Comparison of ENCODE assay signal across 8 cellular contexts in genomic region chr6:152094992-152095592, GRCh38.
A peak's percentile ranks its signal among the peaks of the same experiment; 100 is the strongest.
DNase-seq lines count a peak whose midpoint lies in the region; ATAC-seq, FAIRE-seq and TF ChIP-seq lines count a peak whose summit lies in the region.

No MANE protein-coding gene starts in this region.

- no peak overlapping the region for H2AFZ ChIP-seq in HepG2 (ENCODE audit: low read length)

- CTCF ChIA-PET in HepG2 (lab: Yijun Ruan, JAX; ENCODE audit: low intra/inter-chr PET ratio, low total read pairs): no interaction called here

- peak; percentile 7 for DNase-seq in COLO668 (lab: John Stamatoyannopoulos, UW; ENCODE audit: unreplicated experiment)
- DNase-seq in MG63: peak; percentile 91
- peak in 1 of 2 donors; percentile 79 for DNase-seq in breast epithelium (ENCODE audit: low spot score in 2 of 2)
- DNase-seq in HepG2 (ENCODE audit: low spot score): peak; percentile 45
- no peak for DNase-seq in progenitor cell of endocrine pancreas (ENCODE audit: low spot score, unreplicated experiment)

- in situ Hi-C loops in HepG2 (cut with HindIII; ENCODE audit: extremely low pct_ligation_motif_present, low pct_unique_long_range_greater_than_20kb): no loop called here

- no peak for FAIRE-seq in HepG2 (lab: Jason Lieb, UNC)

- H3K27ac ChIP-seq in breast epithelium: peak overlapping the region; percentile 88 to 89
- no peak overlapping the region for H3K27ac ChIP-seq in HepG2 (ENCODE audit: extremely low read length, insufficient read depth, low read length)

- H3K9me3 ChIP-seq in MG63: peaks cover 16% of the 10 kb centered on the region
- no peaks in the 10 kb centered on the region for H3K9me3 ChIP-seq in breast epithelium
- no peaks in the 10 kb centered on the region for H3K9me3 ChIP-seq in HepG2 (ENCODE audit: low read length)

- POLR2A ChIA-PET in HepG2 (lab: Yijun Ruan, JAX): no interaction called here

- H3K4me2 ChIP-seq in HepG2 (ENCODE audit: low read depth, low read length): no peak overlapping the region

- H3K36me3 ChIP-seq in MG63 (no peaks in the 10 kb centered on the region), breast epithelium (no peaks in the 10 kb centered on the region), HepG2 (replicated peaks in 1 of 2; ENCODE audit: control insufficient read depth in 1 of 2, insufficient read depth in 2 of 2, low read length in 2 of 2) (no peaks in the 10 kb centered on the region)

- no peaks in the 10 kb centered on the region for H3K4me1 Mint-ChIP-seq in progenitor cell of endocrine pancreas (ENCODE audit: low read depth)

- no peak overlapping the region for H3K9ac ChIP-seq in HepG2 (ENCODE audit: insufficient read depth, low read depth, low read length)

- no peaks in the 10 kb centered on the region for H4K20me1 ChIP-seq in HepG2 (ENCODE audit: insufficient read depth, low read length)

- peak; percentile 67 for ATAC-seq in HepG2
- no peak for ATAC-seq in HG03097 (IDR thresholded peaks at IDR 0.05; ENCODE audit: low FRiP score, unreplicated experiment)
- no peak for ATAC-seq in GM18867 (IDR thresholded peaks at IDR 0.05; ENCODE audit: unreplicated experiment)
- no peak for ATAC-seq in HG03045 (IDR thresholded peaks at IDR 0.05; ENCODE audit: unreplicated experiment)

- TF ChIP-seq EP300 in HepG2 (IDR thresholded peaks at IDR 0.05; ENCODE audit: low read depth in 2 of 2, low read length in 2 of 2) (no peak), HepG2 (CRISPR knock-in tag; IDR thresholded peaks at IDR 0.05; ENCODE audit: borderline replicate concordance) (no peak)

- 29% methylated on average over 3 of the region's 3 CpGs for WGBS in HepG2 (ENCODE audit: low lambda C conversion rate)

- no peaks in the 10 kb centered on the region for H3K36me3 Mint-ChIP-seq in progenitor cell of endocrine pancreas (ENCODE audit: insufficient read depth)

- TF ChIP-seq POLR2A in breast epithelium (IDR thresholded peaks at IDR 0.05) (no peak), HepG2 (IDR thresholded peaks at IDR 0.05; ENCODE audit: insufficient read depth in 1 of 2, low read depth in 2 of 2, low read length in 2 of 2) (no peak)

- H3K4me1 ChIP-seq in breast epithelium: peaks cover 0 to 16% of the 10 kb centered on the region in 2 donors
- no peaks in the 10 kb centered on the region for H3K4me1 ChIP-seq in HepG2 (ENCODE audit: insufficient read depth, low read length)

- no peak overlapping the region for H3K27ac Mint-ChIP-seq in progenitor cell of endocrine pancreas

- no peak for TF ChIP-seq RAD21 in HepG2 (CRISPR knock-in tag; IDR thresholded peaks at IDR 0.05)

- no peaks in the 10 kb centered on the region for H3K9me3 Mint-ChIP-seq in progenitor cell of endocrine pancreas (ENCODE audit: low read depth)

- no peaks in the 10 kb centered on the region for H3K79me2 ChIP-seq in HepG2 (ENCODE audit: insufficient read depth, low read length)

- H3K4me3 ChIP-seq in MG63 (no peak overlapping the region), breast epithelium (no peak overlapping the region), HepG2 (replicated peaks in 1 of 3; ENCODE audit: insufficient read depth in 1 of 3, low read depth in 2 of 3, low read length in 3 of 3) (no peak overlapping the region)

- no TSS peak for BruUV-seq in HepG2 (replicated peaks; lab: Mats Ljungman, UMichigan)

- TF ChIP-seq CTCF in breast epithelium (IDR thresholded peaks at IDR 0.05) (no peak), HepG2 (CRISPR knock-in tag; IDR thresholded peaks at IDR 0.05) (no peak), progenitor cell of endocrine pancreas (IDR thresholded peaks at IDR 0.05; ENCODE audit: unreplicated experiment) (no peak)

- no peak overlapping the region for H3K4me3 Mint-ChIP-seq in progenitor cell of endocrine pancreas (ENCODE audit: low read depth)

- intact Hi-C loops in breast epithelium (cut with DNase I; ENCODE audit: low total_unique reads): no loop called here
- intact Hi-C loops in HepG2 (cut with micrococcal nuclease; ENCODE audit: unreplicated experiment): no loop called here

- H3K27me3 ChIP-seq in MG63 (no peaks in the 10 kb centered on the region), breast epithelium (no peaks in the 10 kb centered on the region), HepG2 (ENCODE audit: control insufficient read depth in 1 of 2, insufficient read depth in 2 of 2, low read length in 2 of 2) (peaks cover 1 to 28% of the 10 kb centered on the region in 2 experiments; a peak in 4 of 5 replicates)

- H3K27me3 Mint-ChIP-seq in progenitor cell of endocrine pancreas: peaks cover 10% of the 10 kb centered on the region

TF ChIP-seq in HepG2, 621 proteins besides CTCF, POLR2A, EP300 and RAD21:
- TF ChIP-seq USF2 (IDR thresholded peaks at IDR 0.05; ENCODE audit: low read depth, low read length) (no peak), USF2 (CRISPR knock-in tag; IDR thresholded peaks at IDR 0.05; ENCODE audit: borderline replicate concordance) (no peak), ZBTB39 (CRISPR knock-in tag; IDR thresholded peaks at IDR 0.05) (no peak), JUND (CRISPR knock-in tag; IDR thresholded peaks at IDR 0.05) (0 out of 2 replicates have a peak, but pooled peaks have one; percentile 40), ZBTB33 (CRISPR knock-in tag; IDR thresholded peaks at IDR 0.05) (peak; percentile 39; the same call in 1 of the 2 replicates), MZF1 (CRISPR knock-in tag; IDR thresholded peaks at IDR 0.05; ENCODE audit: borderline replicate concordance) (no peak), FOSL2 (CRISPR knock-in tag; IDR thresholded peaks at IDR 0.05) (peak; percentile 91), ELF3 (CRISPR knock-in tag; IDR thresholded peaks at IDR 0.05) (0 out of 2 replicates have a peak, but pooled peaks have one; percentile 22)
- TF ChIP-seq, protein P1, sequence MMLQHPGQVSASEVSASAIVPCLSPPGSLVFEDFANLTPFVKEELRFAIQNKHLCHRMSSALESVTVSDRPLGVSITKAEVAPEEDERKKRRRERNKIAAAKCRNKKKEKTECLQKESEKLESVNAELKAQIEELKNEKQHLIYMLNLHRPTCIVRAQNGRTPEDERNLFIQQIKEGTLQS (CRISPR knock-in tag; IDR thresholded peaks at IDR 0.05): peak; percentile 42; the same call in 1 of the 2 replicates
TF ChIP-seq in HepG2: peak in this region for 5.
